In the genomic region with DNA sequence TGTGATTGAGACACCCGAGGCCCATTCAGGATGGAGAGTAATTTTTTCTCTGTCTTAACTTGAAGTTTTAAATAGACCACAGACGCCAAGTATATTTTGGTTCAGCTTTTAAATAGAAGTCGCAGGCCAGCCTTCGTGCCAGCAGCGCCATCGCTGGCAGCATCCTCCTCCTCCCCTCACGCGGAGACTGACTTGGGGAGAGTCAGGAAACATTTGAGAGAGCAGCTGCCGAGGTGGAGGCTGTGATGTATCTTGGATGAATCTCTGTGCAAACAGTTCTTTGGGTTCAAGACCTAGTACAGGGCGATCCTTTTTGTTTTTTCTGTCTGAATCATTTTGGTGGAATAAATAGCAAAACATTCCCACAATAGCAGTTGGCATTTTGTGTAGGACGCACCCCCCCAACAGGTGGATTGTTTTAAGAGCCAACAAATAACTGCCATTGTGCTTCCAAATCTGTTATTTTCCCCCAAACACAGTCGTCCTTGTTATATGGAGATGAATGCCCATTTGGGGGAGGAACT, we compare ENCODE assay signal across 8 cellular contexts. TPM values are rescaled to one million over a fixed set of nuclear protein-coding genes. Genes with fewer than 3 reads are reported as not detected.
DNase-seq lines count a peak whose midpoint lies in the region; ATAC-seq, FAIRE-seq and TF ChIP-seq lines count a peak whose summit lies in the region.

No MANE protein-coding gene starts in this region.

- CTCF ChIA-PET in CD8-positive, alpha-beta memory T cell (lab: Charles Lee), result interaction anchor here (0.6 kb wide), 1 partner anchor 704 kb away, joined by 4 read pairs; no protein-coding TSS in a partner anchor
- CTCF ChIA-PET in K562 (lab: Yijun Ruan, JAX; ENCODE audit: low intra/inter-chr PET ratio), result no interaction called here

- H3K27ac ChIP-seq in CD8-positive, alpha-beta memory T cell (ENCODE audit: low read depth, low read length), result peak overlapping the region; percentile 74
- H3K27ac ChIP-seq in K562 (ENCODE audit: extremely low read depth, low read depth, low read length) (peak overlapping the region; percentile 84; the same call in 2 of the 3 replicates), gastrocnemius medialis (peak overlapping the region; percentile 79 to 81 (median 80))

- peak overlapping the region; percentile 98 for H2AFZ ChIP-seq in K562 (ENCODE audit: low read depth, low read length)

- TF ChIP-seq CTCF in K562 (IDR thresholded peaks at IDR 0.05 in 2 of 3, conservative IDR thresholded peaks at IDR 0.05 in 1 of 3; ENCODE audit: insufficient read depth in 2 of 3, low read depth in 1 of 3, low read length in 3 of 3) (no peak), gastrocnemius medialis (IDR thresholded peaks at IDR 0.05 in 4 of 5, conservative IDR thresholded peaks at IDR 0.05 in 1 of 5) (no peak)

- peak overlapping the region; percentile 85 to 96 (median 91) for H3K4me3 Mint-ChIP-seq in CD8-positive, alpha-beta memory T cell

- peaks cover 15% of the 10 kb centered on the region for H3K4me1 ChIP-seq in CD8-positive, alpha-beta memory T cell (ENCODE audit: insufficient read depth, low read length)
- H3K4me1 ChIP-seq in K562 (replicated peaks in 1 of 2; ENCODE audit: control insufficient read depth in 2 of 2, insufficient read depth in 2 of 2, low read length in 2 of 2), result peaks cover 4 to 8% of the 10 kb centered on the region in 2 experiments; a peak in 4 of 5 replicates
- peaks cover 7% of the 10 kb centered on the region for H3K4me1 ChIP-seq in iPS-15b (ENCODE audit: control insufficient read depth, insufficient read depth, low read length)
- peaks cover 10 to 15% of the 10 kb centered on the region in 2 donors for H3K4me1 ChIP-seq in gastrocnemius medialis

- FAIRE-seq in K562 (lab: Jason Lieb, UNC), result no peak

- ATAC-seq in HG03066 (IDR thresholded peaks at IDR 0.05; ENCODE audit: low read depth, unreplicated experiment) (peak; percentile 14), K562 (0 out of 3 replicates have a peak, but pooled peaks have one; percentile 6), gastrocnemius medialis (peak; percentile 37 to 38), GM18868 (IDR thresholded peaks at IDR 0.05; ENCODE audit: unreplicated experiment) (no peak)

- no peaks in the 10 kb centered on the region for H4K20me1 ChIP-seq in K562 (replicated peaks; ENCODE audit: control insufficient read depth, insufficient read depth, low read length)

- no TSS peak for BruUV-seq in K562 (replicated peaks; lab: Mats Ljungman, UMichigan)

- no peaks in the 10 kb centered on the region for H3K9me1 ChIP-seq in K562 (ENCODE audit: control insufficient read depth, insufficient read depth, low read length)

- TF ChIP-seq POLR2A in K562 (conservative IDR thresholded peaks at IDR 0.05) (no peak), gastrocnemius medialis (IDR thresholded peaks at IDR 0.05) (no peak)

- in situ Hi-C loops in K562 (cut with MboI) (loop anchor here (10.0 kb wide), 1 partner anchor 466 kb away; no protein-coding TSS in a partner anchor), gastrocnemius medialis (cut with MboI; ENCODE audit: low sequenced_read_pairs in 4 of 4) (loop anchor here in 1 of 4 donors (25.0 kb wide), 1 partner anchor 509 kb away; a partner anchor contains a TSS)

- H3K36me3 Mint-ChIP-seq in CD8-positive, alpha-beta memory T cell, result peaks cover 0 to 1% (median 0%) of the 10 kb centered on the region in 3 donors

- H3K4me1 Mint-ChIP-seq in CD8-positive, alpha-beta memory T cell, result peaks cover 13 to 23% (median 20%) of the 10 kb centered on the region in 3 donors

- H3K79me2 ChIP-seq in K562 (ENCODE audit: control insufficient read depth, insufficient read depth, low read length), result peaks cover 8% of the 10 kb centered on the region; the same call in 2 of the 3 replicates

- peak overlapping the region; percentile 80 for H3K4me2 ChIP-seq in K562 (ENCODE audit: insufficient read depth, low read length)

- H3K9ac ChIP-seq in K562 (ENCODE audit: insufficient read depth in 1 of 2, low read depth in 2 of 2, low read length in 2 of 2) (peak overlapping the region; percentile 76 to 90), iPS-15b (ENCODE audit: low read depth, low read length) (no peak overlapping the region)

- H3K36me3 ChIP-seq in CD8-positive, alpha-beta memory T cell (ENCODE audit: insufficient read depth, low read length), result no peaks in the 10 kb centered on the region
- no peaks in the 10 kb centered on the region for H3K36me3 ChIP-seq in K562 (ENCODE audit: control insufficient read depth, insufficient read depth, low read length)
- no peaks in the 10 kb centered on the region for H3K36me3 ChIP-seq in iPS-15b (ENCODE audit: control insufficient read depth, insufficient read depth, low read length)
- no peaks in the 10 kb centered on the region for H3K36me3 ChIP-seq in gastrocnemius medialis

- intact Hi-C loops in K562 (cut with micrococcal nuclease) (loop anchor here (5.0 to 10.0 kb wide), 4 partner anchors 59 to 519 kb away; no protein-coding TSS in a partner anchor), gastrocnemius medialis (cut with DNase I; ENCODE audit: low total_unique reads) (loop anchor here (1.0 to 5.0 kb wide), 4 partner anchors 66 to 174 kb away; a partner anchor contains a TSS)

- H3K9me3 ChIP-seq in CD8-positive, alpha-beta memory T cell (ENCODE audit: low read length), result no peaks in the 10 kb centered on the region
- no peaks in the 10 kb centered on the region for H3K9me3 ChIP-seq in K562 (replicated peaks; ENCODE audit: control insufficient read depth, insufficient read depth, low read depth, low read length)
- H3K9me3 ChIP-seq in iPS-15b (ENCODE audit: control insufficient read depth, insufficient read depth, low read length), result no peaks in the 10 kb centered on the region
- H3K9me3 ChIP-seq in gastrocnemius medialis, result no peaks in the 10 kb centered on the region

- peak; percentile 2 to 59 (median 23) for DNase-seq in CD8-positive, alpha-beta memory T cell
- DNase-seq in T follicular helper cell (ENCODE audit: low read depth) (peak; percentile 19), K562 (ENCODE audit: extremely low read depth in 1 of 4, low spot score in 3 of 4) (peak in 1 of 4 experiments; percentile 41), gastrocnemius medialis (peak in 1 of 2 donors; percentile 33), foreskin melanocyte (no peak)

- no peaks in the 10 kb centered on the region for H3K27me3 Mint-ChIP-seq in CD8-positive, alpha-beta memory T cell

- peak overlapping the region; percentile 91 for H3K4me3 ChIP-seq in CD8-positive, alpha-beta memory T cell (ENCODE audit: low read length)
- H3K4me3 ChIP-seq in K562 (peak overlapping the region; percentile 51), iPS-15b (ENCODE audit: low read depth, low read length) (peak overlapping the region; percentile 72), gastrocnemius medialis (peak overlapping the region; percentile 68 to 79 (median 69))

- POLR2A ChIA-PET in CD8-positive, alpha-beta memory T cell (lab: Charles Lee), result no interaction called here
- POLR2A ChIA-PET in K562 (lab: Yijun Ruan, JAX), result interaction anchor here (0.6 kb wide), 1 partner anchor 29 kb away, joined by 3 read pairs; no protein-coding TSS in a partner anchor

- TF ChIP-seq EP300 in K562 (IDR thresholded peaks at IDR 0.05; ENCODE audit: low read length), result no peak

- TF ChIP-seq RAD21 in K562 (CRISPR knock-in tag; conservative IDR thresholded peaks at IDR 0.05 in 1 of 2, IDR thresholded peaks at IDR 0.05 in 1 of 2), result 0 out of 4 replicates have a peak, but pooled peaks of 1 of the 2 experiments have one; percentile 3

- H3K27ac Mint-ChIP-seq in CD8-positive, alpha-beta memory T cell, result peak overlapping the region; percentile 66 to 98 (median 94)

- no peaks in the 10 kb centered on the region for H3K9me3 Mint-ChIP-seq in CD8-positive, alpha-beta memory T cell

- H3K27me3 ChIP-seq in CD8-positive, alpha-beta memory T cell (ENCODE audit: insufficient read depth, low read length, poor library complexity, severe bottlenecking), result no peaks in the 10 kb centered on the region
- H3K27me3 ChIP-seq in K562 (ENCODE audit: control insufficient read depth in 2 of 2, insufficient read depth in 2 of 2, low read length in 2 of 2) (no peaks in the 10 kb centered on the region), iPS-15b (ENCODE audit: control insufficient read depth, insufficient read depth, low read length) (no peaks in the 10 kb centered on the region), gastrocnemius medialis (no peaks in the 10 kb centered on the region)

- WGBS in K562 (ENCODE audit: insufficient coverage, low coverage, missing lambda C conversion rate), result 10% methylated on average over 12 of the region's 12 CpGs

TF ChIP-seq in K562, 482 proteins besides CTCF, POLR2A, EP300 and RAD21 (continues in another document):
- TF ChIP-seq L3MBTL2 (IDR thresholded peaks at IDR 0.05), result peak; percentile 44; the same call in 1 of the 2 replicates
- TF ChIP-seq MTA2 (IDR thresholded peaks at IDR 0.05; ENCODE audit: low read depth), result no peak
- no peak for TF ChIP-seq NR3C1 (CRISPR knock-in tag; IDR thresholded peaks at IDR 0.05)

RNA-seq across cellular contexts. Expression of a gene that starts 0.9 kb away (rescaled TPM):
- 10 to 100 TPM; 10.9 to 17.2 TPM for total RNA-seq in CD8-positive, alpha-beta memory T cell
- not detected for polyA plus RNA-seq in CD8-positive, alpha-beta memory T cell
- total RNA-seq in K562 (2011; cell fraction: chromatin; rRNA removed; ENCODE audit: low replicate concordance), result 5.1 and 22.4 TPM in 2 replicates
- 2.5 and 8.3 TPM in 2 replicates for total RNA-seq in K562 (2011; cell fraction: nucleolus; rRNA removed)
- 4.4 and 5.9 TPM in 2 replicates for total RNA-seq in K562 (2011; cell fraction: nucleoplasm; rRNA removed)
- 13.4 and 15.1 TPM in 2 replicates for total RNA-seq in K562 (2014; rRNA removed)
- 11.4 and 11.7 TPM in 2 replicates for total RNA-seq in K562 (2014; rRNA removed; fragmentation: Illumina TruSeq; extraction: Trizol)
- 12.1 and 14.5 TPM in 2 replicates for total RNA-seq in K562 (2015; rRNA removed; fragmentation: Illumina TruSeq; extraction: Trizol)
- 5.2 and 5.5 TPM in 2 replicates for total RNA-seq in K562 (2021)
- polyA plus RNA-seq in K562 (2011; rRNA removed), result 4.8 and 8.2 TPM in 2 replicates
- polyA plus RNA-seq in K562 (2011; cell fraction: cytosol; rRNA removed), result 6.7 and 10.6 TPM in 2 replicates
- 2.5 and 2.7 TPM in 2 replicates for polyA plus RNA-seq in K562 (2011; cell fraction: nucleus; rRNA removed)
- 8.7 and 34.7 TPM in 2 replicates for polyA plus RNA-seq in K562 (2012)
- polyA plus RNA-seq in K562 (2014; fragmentation: Illumina TruSeq; extraction: Trizol), result 9.8 and 11.9 TPM in 2 replicates
- 1 to 10 TPM; 8.4 to 8.7 TPM for polyA plus RNA-seq in K562 (2014; fragmentation: Nextera tagmentation; extraction: Ambion mirVana)
- 55.5 and 73.8 TPM in 2 replicates for polyA plus RNA-seq in K562 (2014; rRNA removed)
- 17.2 and 31.1 TPM in 2 replicates for polyA minus RNA-seq in K562 (2011; rRNA and poly(A)+ RNA removed)
- polyA minus RNA-seq in K562 (2011; cell fraction: cytosol; rRNA and poly(A)+ RNA removed), result 3.1 and 8.8 TPM in 2 replicates
- 2.7 and 3.1 TPM in 2 replicates for polyA minus RNA-seq in K562 (2011; cell fraction: nucleus; rRNA and poly(A)+ RNA removed)
- total RNA-seq in gastrocnemius medialis, result under 1 TPM in 1 of 4 donors, not detected in 3; 0.18 TPM
